6 cellular contexts compared by ENCODE assay signal in genomic region chr11:62592216-62592815, GRCh38. TPM values are rescaled to one million over a fixed set of nuclear protein-coding genes. Genes with fewer than 3 reads are reported as not detected.
DNase-seq lines count a peak whose midpoint lies in the region; ATAC-seq and TF ChIP-seq lines count a peak whose summit lies in the region.

No MANE protein-coding gene starts in this region.

- H3K9me3 ChIP-seq in Karpas-422 (ENCODE audit: low read length), result no peaks in the 10 kb centered on the region

- no peak for ATAC-seq in esophagus mucosa

- H3K4me1 ChIP-seq in Karpas-422 (ENCODE audit: low read length), result peaks cover 34% of the 10 kb centered on the region

- H3K79me2 ChIP-seq in Karpas-422 (ENCODE audit: low read length), result peaks cover 37% of the 10 kb centered on the region

- H3K4me3 ChIP-seq in Karpas-422 (ENCODE audit: low read length) (peak overlapping the region; percentile 74), coronary artery (peak overlapping the region; percentile 77)

- H3K27me3 ChIP-seq in Karpas-422 (ENCODE audit: low read length), result no peaks in the 10 kb centered on the region

- H3K9ac ChIP-seq in Karpas-422 (ENCODE audit: low read length), result peak overlapping the region; percentile 86

- H3K27ac ChIP-seq in Karpas-422 (ENCODE audit: low read length) (peak overlapping the region; percentile 83), coronary artery (peak overlapping the region; percentile 90 to 97)

- peak overlapping the region; percentile 88 for H3K4me2 ChIP-seq in Karpas-422 (ENCODE audit: low read depth, low read length, poor library complexity, severe bottlenecking)

- peaks cover 36% of the 10 kb centered on the region; the same call in 1 of the 2 replicates for H3K36me3 ChIP-seq in Karpas-422 (ENCODE audit: insufficient read depth, low read length)

- H4K20me1 ChIP-seq in Karpas-422 (ENCODE audit: insufficient read depth, low read depth, low read length), result no peaks in the 10 kb centered on the region

- no peaks in the 10 kb centered on the region for H3K9me2 ChIP-seq in Karpas-422 (replicated peaks; ENCODE audit: insufficient read depth, low read length)

- no peak for TF ChIP-seq CTCF in coronary artery (IDR thresholded peaks at IDR 0.05)

- DNase-seq in Karpas-422, result no peak
- peak; percentile 57 for DNase-seq in coronary artery (ENCODE audit: low spot score)
- DNase-seq in pons (ENCODE audit: low spot score), result peak; percentile 59
- DNase-seq in NCI-H187 (lab: John Stamatoyannopoulos, UW), result no peak
- DNase-seq in GDM1 (lab: John Stamatoyannopoulos, UW), result no peak

- H2AFZ ChIP-seq in Karpas-422 (ENCODE audit: low read length), result no peak overlapping the region

RNA-seq across cellular contexts. Expression of gene TUT1, which starts 1.0 kb away (rescaled TPM):
- 8.1 and 17.3 TPM in 2 replicates for total RNA-seq in Karpas-422 (2014; rRNA removed; shearing (Covaris generic); ENCODE audit: low replicate concordance)
- total RNA-seq in esophagus mucosa, result 9.3 TPM

RNA-seq across cellular contexts. Expression of gene MTA2, which starts 9.3 kb away (rescaled TPM):
- 60.2 and 89.3 TPM in 2 replicates for total RNA-seq in Karpas-422 (2014; rRNA removed; shearing (Covaris generic); ENCODE audit: low replicate concordance)
- total RNA-seq in esophagus mucosa, result 88.4 TPM

RNA-seq across cellular contexts. Expression of gene EEF1G, which starts 18.6 kb away (rescaled TPM):
- total RNA-seq in Karpas-422 (2014; rRNA removed; shearing (Covaris generic); ENCODE audit: low replicate concordance), result 1,351 and 2,115 TPM in 2 replicates
- total RNA-seq in esophagus mucosa, result 1,515 TPM

RNA-seq across cellular contexts. Expression of gene EML3, which starts 20.3 kb away (rescaled TPM):
- 21.2 and 22.0 TPM in 2 replicates for total RNA-seq in Karpas-422 (2014; rRNA removed; shearing (Covaris generic); ENCODE audit: low replicate concordance)
- 64.9 TPM for total RNA-seq in esophagus mucosa

RNA-seq across cellular contexts. Expression of gene ROM1, which starts 20.7 kb away (rescaled TPM):
- total RNA-seq in Karpas-422 (2014; rRNA removed; shearing (Covaris generic); ENCODE audit: low replicate concordance), result 0.45 and 1.2 TPM in 2 replicates
- total RNA-seq in esophagus mucosa, result 4.9 TPM

Comparison
In these comparisons a context has a peak if more than half of its experiments do, and no peak if none do; other contexts are left out.
1. DNase-seq: peak in coronary artery (single experiment) and pons (single experiment); none in Karpas-422 (single experiment), NCI-H187 (0 of 2) and GDM1 (single experiment).